Comparison of ENCODE assay signal across 23 cellular contexts in genomic region chr3:148931574-148931973, GRCh38.
"Had no signal": no experiment of that assay in that cellular context is flagged by ENCODE, and none has a peak within 500 bp of the region (broad histone marks: within the 10 kb centered on the region; RNA-seq: fewer than 3 reads in every experiment).

No MANE protein-coding gene starts in this region.

- H3K4me1 Mint-ChIP-seq: activated B cell treated with CpG ODN at 0.5 μM for 24 hours; activated naive CD4-positive, alpha-beta T cell treated with anti-CD3 and anti-CD28 coated beads, Interleukin-2, amount 10 ng/mL, durations not matched to agents 7 days and 5 days; stimulated activated memory B cell treated with anti-CD40 and anti-IgM and Interleukin-4, amounts not matched to agents 10 μg/mL and 1 μg/mL and 100 μg/mL, for 72 hours had no signal

- DNase-seq: activated B cell treated with CpG ODN at 0.5 μM for 24 hours; activated CD4-positive, alpha-beta T cell treated with anti-CD3 and anti-CD28 coated beads for 4 hours; activated CD4-positive, alpha-beta T cell treated with anti-CD3 and anti-CD28 coated beads, Interleukin-2, amount 50 U/mL, for 48 hours; activated effector memory CD4-positive, alpha-beta T cell treated with Interleukin-2 at 50 U/mL for 16 hours; activated naive CD4-positive, alpha-beta T cell treated with anti-CD3 and anti-CD28 coated beads, Interleukin-2, amount 10 ng/mL, durations not matched to agents 7 days and 5 days; activated T-cell treated with anti-CD3 and anti-CD28 coated beads, Interleukin-2, amount 50 U/mL, for 72 hours; amygdala; cortex of kidney; heart right ventricle; kidney; naive thymus-derived CD4-positive, alpha-beta T cell; posterior cingulate gyrus; right lobe of liver; small intestine; stimulated activated CD4-positive, alpha-beta T cell treated with anti-CD3 and anti-CD28 coated beads, Interleukin-2, amount 100 ng/mL, for 24 hours; stomach; T-helper 9 cell had no signal

- H3K27ac Mint-ChIP-seq: activated B cell treated with CpG ODN at 0.5 μM for 24 hours; activated naive CD4-positive, alpha-beta T cell treated with anti-CD3 and anti-CD28 coated beads, Interleukin-2, amount 10 ng/mL, durations not matched to agents 7 days and 5 days; activated T-cell treated with anti-CD3 and anti-CD28 coated beads, Interleukin-2, amount 50 U/mL, for 72 hours; naive thymus-derived CD4-positive, alpha-beta T cell; neural progenitor cell; stimulated activated memory B cell treated with anti-CD40 and anti-IgM and Interleukin-4, amounts not matched to agents 10 μg/mL and 1 μg/mL and 100 μg/mL, for 72 hours had no signal

- H3K9me3 ChIP-seq: heart right ventricle, right lobe of liver, stomach, suprapubic skin, tibial nerve had no signal

- H3K4me3 ChIP-seq: heart right ventricle, lung, neural progenitor cell, right lobe of liver, stomach, suprapubic skin, tibial nerve had no signal

- H3K9me3 Mint-ChIP-seq: activated B cell treated with CpG ODN at 0.5 μM for 24 hours; activated naive CD4-positive, alpha-beta T cell treated with anti-CD3 and anti-CD28 coated beads, Interleukin-2, amount 10 ng/mL, durations not matched to agents 7 days and 5 days; activated T-cell treated with anti-CD3 and anti-CD28 coated beads, Interleukin-2, amount 50 U/mL, for 72 hours; naive thymus-derived CD4-positive, alpha-beta T cell; stimulated activated memory B cell treated with anti-CD40 and anti-IgM and Interleukin-4, amounts not matched to agents 10 μg/mL and 1 μg/mL and 100 μg/mL, for 72 hours had no signal

- H3K27ac ChIP-seq: epithelial cell of prostate, heart right ventricle, neural progenitor cell, right lobe of liver, stomach, suprapubic skin, tibial nerve had no signal

- H3K4me3 Mint-ChIP-seq: activated B cell treated with CpG ODN at 0.5 μM for 24 hours; activated naive CD4-positive, alpha-beta T cell treated with anti-CD3 and anti-CD28 coated beads, Interleukin-2, amount 10 ng/mL, durations not matched to agents 7 days and 5 days; activated T-cell treated with anti-CD3 and anti-CD28 coated beads, Interleukin-2, amount 50 U/mL, for 72 hours; naive thymus-derived CD4-positive, alpha-beta T cell; neural progenitor cell; stimulated activated memory B cell treated with anti-CD40 and anti-IgM and Interleukin-4, amounts not matched to agents 10 μg/mL and 1 μg/mL and 100 μg/mL, for 72 hours had no signal

- H3K4me1 ChIP-seq: heart right ventricle, neural progenitor cell, right lobe of liver, stomach, suprapubic skin, tibial nerve had no signal

- ATAC-seq: activated T-cell treated with anti-CD3 and anti-CD28 coated beads, Interleukin-2, amount 50 U/mL, for 72 hours; heart right ventricle; naive thymus-derived CD4-positive, alpha-beta T cell; right lobe of liver; stimulated activated memory B cell treated with anti-CD40 and anti-IgM and Interleukin-4, amounts not matched to agents 10 μg/mL and 1 μg/mL and 100 μg/mL, for 72 hours had no signal

- H3K36me3 Mint-ChIP-seq: activated naive CD4-positive, alpha-beta T cell treated with anti-CD3 and anti-CD28 coated beads, Interleukin-2, amount 10 ng/mL, durations not matched to agents 7 days and 5 days; naive thymus-derived CD4-positive, alpha-beta T cell; neural progenitor cell; stimulated activated memory B cell treated with anti-CD40 and anti-IgM and Interleukin-4, amounts not matched to agents 10 μg/mL and 1 μg/mL and 100 μg/mL, for 72 hours had no signal

- H3K27me3 ChIP-seq: neural progenitor cell, right lobe of liver, stomach, suprapubic skin, tibial nerve had no signal

- H3K36me3 ChIP-seq: heart right ventricle, neural progenitor cell, right lobe of liver, stomach, suprapubic skin, tibial nerve had no signal
